ENCODE assay signal across 9 cellular contexts in genomic region chrX:53262918-53263394, GRCh38. TPM values are rescaled to one million over a fixed set of nuclear protein-coding genes. Genes with fewer than 3 reads are reported as not detected.
DNase-seq lines count a peak whose midpoint lies in the region; ATAC-seq, FAIRE-seq and TF ChIP-seq lines count a peak whose summit lies in the region.
"Had no signal": no experiment of that assay in that cellular context is flagged by ENCODE, and none has a peak within 500 bp of the region (broad histone marks: within the 10 kb centered on the region; RNA-seq: fewer than 3 reads in every experiment).

No MANE protein-coding gene starts in this region.

- in situ Hi-C loops in K562 (cut with MboI), result no loop called here

- H3K79me2 ChIP-seq in K562 (ENCODE audit: control insufficient read depth, insufficient read depth, low read length), result no peaks in the 10 kb centered on the region; the same call in 2 of the 3 replicates
- H3K79me2 ChIP-seq in smooth muscle cell (ENCODE audit: low read depth), result no peaks in the 10 kb centered on the region

- H3F3A ChIP-seq in smooth muscle cell (ENCODE audit: low read depth), result no peaks in the 10 kb centered on the region

- H4K20me1 ChIP-seq in K562 (replicated peaks; ENCODE audit: control insufficient read depth, insufficient read depth, low read length), result no peaks in the 10 kb centered on the region
- H4K20me1 ChIP-seq in smooth muscle cell (ENCODE audit: low read depth), result no peaks in the 10 kb centered on the region

- TF ChIP-seq EP300 in K562 (IDR thresholded peaks at IDR 0.05; ENCODE audit: low read length), result no peak

- 25% methylated on average over 7 of the region's 8 CpGs for WGBS in K562 (ENCODE audit: insufficient coverage, low coverage, missing lambda C conversion rate)
- 56% methylated on average over 8 of the region's 8 CpGs for WGBS in smooth muscle cell (ENCODE audit: low lambda C conversion rate)

- H3K27ac ChIP-seq in K562 (ENCODE audit: extremely low read depth, low read depth, low read length) (peak overlapping the region; percentile 10; the same call in 1 of the 3 replicates), neutrophil (peak overlapping the region; percentile 35), smooth muscle cell (ENCODE audit: low read depth) (no peak overlapping the region)
- H3K27ac ChIP-seq: coronary artery had no signal

- TF ChIP-seq POLR2A in K562 (conservative IDR thresholded peaks at IDR 0.05), result no peak

- FAIRE-seq in K562 (lab: Jason Lieb, UNC), result peak; percentile 91

- TF ChIP-seq CTCF in K562 (IDR thresholded peaks at IDR 0.05 in 2 of 3, conservative IDR thresholded peaks at IDR 0.05 in 1 of 3; ENCODE audit: insufficient read depth in 2 of 3, low read depth in 1 of 3, low read length in 3 of 3) (no peak), neutrophil (IDR thresholded peaks at IDR 0.05) (no peak), omental fat pad (IDR thresholded peaks at IDR 0.05) (no peak), smooth muscle cell (IDR thresholded peaks at IDR 0.05; ENCODE audit: borderline replicate concordance, insufficient read depth, poor library complexity, severe bottlenecking) (no peak)

- H3K9ac ChIP-seq in K562 (ENCODE audit: insufficient read depth in 1 of 2, low read depth in 2 of 2, low read length in 2 of 2) (no peak overlapping the region; a peak in 1 of 4 replicates), smooth muscle cell (ENCODE audit: low read depth) (no peak overlapping the region)

- H3K4me3 ChIP-seq in K562 (no peak overlapping the region), neutrophil (ENCODE audit: low read depth in 1 of 2, low read length in 1 of 2) (no peak overlapping the region), smooth muscle cell (no peak overlapping the region)
- H3K4me3 ChIP-seq: coronary artery had no signal

- peak; percentile 25 for DNase-seq in GM04504 (ENCODE audit: low read depth)
- DNase-seq in NOMO-1 (lab: John Stamatoyannopoulos, UW; ENCODE audit: unreplicated experiment in 2 of 2), result peak; percentile 44 to 71
- peak; percentile 43 to 66 (median 54) for DNase-seq in K562 (ENCODE audit: extremely low read depth in 1 of 4, low spot score in 3 of 4)
- no peak for DNase-seq in omental fat pad (ENCODE audit: low spot score)
- DNase-seq in smooth muscle cell (lab: John Stamatoyannopoulos, UW; ENCODE audit: unreplicated experiment), result no peak
- DNase-seq: midbrain had no signal

- H3K36me3 ChIP-seq in K562 (ENCODE audit: control insufficient read depth, insufficient read depth, low read length), result peaks cover 2% of the 10 kb centered on the region; the same call in 1 of the 3 replicates
- no peaks in the 10 kb centered on the region for H3K36me3 ChIP-seq in neutrophil
- H3K36me3 ChIP-seq in smooth muscle cell (ENCODE audit: low read depth), result no peaks in the 10 kb centered on the region

- H3K4me2 ChIP-seq in K562 (ENCODE audit: insufficient read depth, low read length), result peak overlapping the region; percentile 43
- H3K4me2 ChIP-seq in smooth muscle cell, result no peak overlapping the region

- H3K4me1 ChIP-seq in K562 (replicated peaks in 1 of 2; ENCODE audit: control insufficient read depth in 2 of 2, insufficient read depth in 2 of 2, low read length in 2 of 2) (peaks cover 48 to 55% of the 10 kb centered on the region in 2 experiments; a peak in 4 of 5 replicates), neutrophil (ENCODE audit: control insufficient read depth in 1 of 2, insufficient read depth in 1 of 2, low read depth in 1 of 2, low read length in 1 of 2) (peaks cover 13 to 15% of the 10 kb centered on the region in 2 experiments), smooth muscle cell (ENCODE audit: low read depth) (no peaks in the 10 kb centered on the region)

- ATAC-seq in K562 (peak; percentile 43), omental fat pad (ENCODE audit: low FRiP score) (no peak), GM21723 (IDR thresholded peaks at IDR 0.05; ENCODE audit: unreplicated experiment) (no peak)

- H3K27me3 ChIP-seq in K562 (ENCODE audit: control insufficient read depth in 2 of 2, insufficient read depth in 2 of 2, low read length in 2 of 2), result no peaks in the 10 kb centered on the region
- H3K27me3 ChIP-seq in neutrophil, result peaks cover 14% of the 10 kb centered on the region
- no peaks in the 10 kb centered on the region for H3K27me3 ChIP-seq in smooth muscle cell (ENCODE audit: low read depth)

- H2AFZ ChIP-seq in K562 (ENCODE audit: low read depth, low read length) (peak overlapping the region; percentile 65; the same call in 1 of the 2 replicates), smooth muscle cell (ENCODE audit: low read depth) (no peak overlapping the region)

- H3K9me1 ChIP-seq in K562 (ENCODE audit: control insufficient read depth, insufficient read depth, low read length), result no peaks in the 10 kb centered on the region

- H3K9me3 ChIP-seq in K562 (replicated peaks; ENCODE audit: control insufficient read depth, insufficient read depth, low read depth, low read length), result no peaks in the 10 kb centered on the region
- H3K9me3 ChIP-seq in neutrophil, result no peaks in the 10 kb centered on the region
- no peaks in the 10 kb centered on the region for H3K9me3 ChIP-seq in smooth muscle cell (replicated peaks; ENCODE audit: low read depth)

- CTCF ChIA-PET in K562 (lab: Yijun Ruan, JAX; ENCODE audit: low intra/inter-chr PET ratio), result no interaction called here

- BruUV-seq in K562 (replicated peaks; lab: Mats Ljungman, UMichigan), result no TSS peak

- TF ChIP-seq RAD21 in K562 (CRISPR knock-in tag; conservative IDR thresholded peaks at IDR 0.05 in 1 of 2, IDR thresholded peaks at IDR 0.05 in 1 of 2), result no peak

- intact Hi-C loops in K562 (cut with micrococcal nuclease), result no loop called here

- POLR2A ChIA-PET in K562 (lab: Yijun Ruan, JAX), result interaction anchor here (1.0 kb wide), 1 partner anchor 159 kb away, joined by 4 read pairs; the partner anchor contains the start of genes RIBC1 and SMC1A

TF ChIP-seq in K562, 482 proteins besides CTCF, POLR2A, EP300 and RAD21 (continues in another document):
- no peak for TF ChIP-seq HNRNPL (IDR thresholded peaks at IDR 0.05; ENCODE audit: low read depth, low read length)
- no peak for TF ChIP-seq ZNF431 (CRISPR knock-in tag; IDR thresholded peaks at IDR 0.05)
- TF ChIP-seq MYBL2 (IDR thresholded peaks at IDR 0.05; ENCODE audit: low read depth), result no peak
- TF ChIP-seq MYBL2 (CRISPR knock-in tag; IDR thresholded peaks at IDR 0.05; ENCODE audit: borderline replicate concordance), result no peak
- TF ChIP-seq TCF15 (CRISPR knock-in tag; IDR thresholded peaks at IDR 0.05), result no peak

RNA-seq across cellular contexts. Expression of gene IQSEC2, which starts 18.4 kb away (rescaled TPM):
- 57.2 and 111 TPM in 2 replicates for total RNA-seq in K562 (2011; cell fraction: chromatin; rRNA removed; ENCODE audit: low replicate concordance)
- total RNA-seq in K562 (2011; cell fraction: nucleolus; rRNA removed), result 39.6 and 44.2 TPM in 2 replicates
- 63.2 and 85.5 TPM in 2 replicates for total RNA-seq in K562 (2011; cell fraction: nucleoplasm; rRNA removed)
- total RNA-seq in K562 (2014; rRNA removed) (18.9 and 20.1 TPM in 2 replicates), K562 (2014; rRNA removed; fragmentation: Illumina TruSeq; extraction: Trizol) (12.3 TPM in 2 replicates), K562 (2015; rRNA removed; fragmentation: Illumina TruSeq; extraction: Trizol) (10.5 and 11.5 TPM in 2 replicates), K562 (2021) (35.9 and 41.8 TPM in 2 replicates), omental fat pad (10 to 100 TPM; 12.2 to 14.8 (median 14.0) TPM), smooth muscle cell (3.8 and 6.9 TPM in 2 replicates)
- polyA plus RNA-seq in K562 (2011; rRNA removed) (23.9 and 25.8 TPM in 2 replicates), K562 (2014; fragmentation: Illumina TruSeq; extraction: Trizol) (31.4 and 32.8 TPM in 2 replicates), K562 (2014; fragmentation: Nextera tagmentation; extraction: Ambion mirVana) (1 to 10 TPM; 2.7 to 2.8 TPM), K562 (2014; rRNA removed) (25.6 and 29.4 TPM in 2 replicates), smooth muscle cell (4.2 and 5.2 TPM in 2 replicates)
- 17.7 and 23.5 TPM in 2 replicates for polyA plus RNA-seq in K562 (2011; cell fraction: cytosol; rRNA removed)
- 55.7 and 92.8 TPM in 2 replicates for polyA plus RNA-seq in K562 (2011; cell fraction: nucleus; rRNA removed)
- 24.4 and 70.9 TPM in 2 replicates for polyA plus RNA-seq in K562 (2012)
- 14.2 and 18.2 TPM in 2 replicates for polyA minus RNA-seq in K562 (2011; rRNA and poly(A)+ RNA removed)
- 16.8 and 18.3 TPM in 2 replicates for polyA minus RNA-seq in K562 (2011; cell fraction: cytosol; rRNA and poly(A)+ RNA removed)
- polyA minus RNA-seq in K562 (2011; cell fraction: nucleus; rRNA and poly(A)+ RNA removed), result 32.3 and 34.9 TPM in 2 replicates

RNA-seq across cellular contexts. Expression of gene KDM5C, which starts 37.9 kb away (rescaled TPM):
- 402 and 573 TPM in 2 replicates for total RNA-seq in K562 (2011; cell fraction: chromatin; rRNA removed; ENCODE audit: low replicate concordance)
- 257 and 272 TPM in 2 replicates for total RNA-seq in K562 (2011; cell fraction: nucleolus; rRNA removed)
- total RNA-seq in K562 (2011; cell fraction: nucleoplasm; rRNA removed), result 184 and 231 TPM in 2 replicates
- total RNA-seq in K562 (2014; rRNA removed), result 61.1 and 82.1 TPM in 2 replicates
- total RNA-seq in K562 (2014; rRNA removed; fragmentation: Illumina TruSeq; extraction: Trizol), result 44.5 and 53.1 TPM in 2 replicates
- 41.4 and 43.4 TPM in 2 replicates for total RNA-seq in K562 (2015; rRNA removed; fragmentation: Illumina TruSeq; extraction: Trizol)
- 110 and 136 TPM in 2 replicates for total RNA-seq in K562 (2021)
- 52.4 and 82.6 TPM in 2 replicates for polyA plus RNA-seq in K562 (2011; rRNA removed)
- 45.7 and 53.1 TPM in 2 replicates for polyA plus RNA-seq in K562 (2011; cell fraction: cytosol; rRNA removed)
- polyA plus RNA-seq in K562 (2011; cell fraction: nucleus; rRNA removed), result 311 and 369 TPM in 2 replicates
- 64.3 and 71.8 TPM in 2 replicates for polyA plus RNA-seq in K562 (2012)
- 59.1 and 66.6 TPM in 2 replicates for polyA plus RNA-seq in K562 (2014; fragmentation: Illumina TruSeq; extraction: Trizol)
- polyA plus RNA-seq in K562 (2014; fragmentation: Nextera tagmentation; extraction: Ambion mirVana), result under 1 TPM; 0.62 to 0.83 TPM
- 44.0 and 64.7 TPM in 2 replicates for polyA plus RNA-seq in K562 (2014; rRNA removed)
- 81.5 and 92.7 TPM in 2 replicates for polyA minus RNA-seq in K562 (2011; rRNA and poly(A)+ RNA removed)
- 71.3 and 80.0 TPM in 2 replicates for polyA minus RNA-seq in K562 (2011; cell fraction: cytosol; rRNA and poly(A)+ RNA removed)
- 113 and 144 TPM in 2 replicates for polyA minus RNA-seq in K562 (2011; cell fraction: nucleus; rRNA and poly(A)+ RNA removed)
- 100 to 1,000 TPM in 2 of 4 donors, 10 to 100 TPM in 2; 74.9 to 101 (median 93.1) TPM for total RNA-seq in omental fat pad
- total RNA-seq in smooth muscle cell, result 183 and 191 TPM in 2 replicates
- polyA plus RNA-seq in smooth muscle cell, result 78.7 and 80.2 TPM in 2 replicates

Comparison
In these comparisons a context has a peak if more than half of its experiments do, and no peak if none do; other contexts are left out.
1. DNase-seq: peak in GM04504 (single experiment), NOMO-1 (2 of 2) and K562 (4 of 4); none in omental fat pad (single experiment) and smooth muscle cell (single experiment).